8 cellular contexts compared by ENCODE assay signal in genomic region chr1:185720633-185721272, GRCh38. TPM values are rescaled to one million over a fixed set of nuclear protein-coding genes. Genes with fewer than 3 reads are reported as not detected.
DNase-seq lines count a peak whose midpoint lies in the region; ATAC-seq, FAIRE-seq and TF ChIP-seq lines count a peak whose summit lies in the region.

No MANE protein-coding gene starts in this region.

- POLR2A ChIA-PET in CD4-positive, alpha-beta memory T cell (lab: Charles Lee; ENCODE audit: partially characterized antibody): no interaction called here

- ATAC-seq in left colon (no peak), GM19035 (IDR thresholded peaks at IDR 0.05; ENCODE audit: unreplicated experiment) (no peak)
- no peak for ATAC-seq in activated T-cell treated with anti-CD3 and anti-CD28 coated beads, Interleukin-2, amount 50 U/mL, for 4 hours

- no peak overlapping the region for H3K27ac Mint-ChIP-seq in CD4-positive, alpha-beta memory T cell

- peak; percentile 48 for FAIRE-seq in GM12892 (lab: Jason Lieb, UNC)

- H3K4me1 Mint-ChIP-seq in activated T-cell treated with anti-CD3 and anti-CD28 coated beads, Interleukin-2, amount 50 U/mL, for 4 hours (ENCODE audit: low read depth): no peaks in the 10 kb centered on the region
- H3K4me1 Mint-ChIP-seq in CD4-positive, alpha-beta memory T cell: no peaks in the 10 kb centered on the region

- H3K9me3 Mint-ChIP-seq in activated T-cell treated with anti-CD3 and anti-CD28 coated beads, Interleukin-2, amount 50 U/mL, for 4 hours: no peaks in the 10 kb centered on the region
- H3K9me3 Mint-ChIP-seq in CD4-positive, alpha-beta memory T cell: peaks cover 0 to 2% (median 0%) of the 10 kb centered on the region in 8 donors

- TF ChIP-seq CTCF in epithelial cell of esophagus (IDR thresholded peaks at IDR 0.05; ENCODE audit: insufficient read depth, low read depth, low read length, missing control alignments) (peak; percentile 49), parathyroid adenoma (IDR thresholded peaks at IDR 0.05) (peak; percentile 35)

- CTCF ChIA-PET in CD4-positive, alpha-beta memory T cell (lab: Charles Lee; ENCODE audit: partially characterized antibody): interaction anchor here (1.0 to 1.2 kb wide), 3 partner anchors 13 to 124 kb away, joined by 3 to 4 read pairs (median 4); no protein-coding TSS in a partner anchor

- no peak overlapping the region for H3K4me3 Mint-ChIP-seq in activated T-cell treated with anti-CD3 and anti-CD28 coated beads, Interleukin-2, amount 50 U/mL, for 4 hours
- no peak overlapping the region for H3K4me3 Mint-ChIP-seq in CD4-positive, alpha-beta memory T cell

- H3K27ac ChIP-seq in parathyroid adenoma: no peak overlapping the region
- H3K27ac ChIP-seq in CD4-positive, alpha-beta memory T cell (ENCODE audit: low read depth, low read length): no peak overlapping the region

- no peaks in the 10 kb centered on the region for H3K36me3 Mint-ChIP-seq in activated T-cell treated with anti-CD3 and anti-CD28 coated beads, Interleukin-2, amount 50 U/mL, for 4 hours (ENCODE audit: insufficient read depth)
- no peaks in the 10 kb centered on the region for H3K36me3 Mint-ChIP-seq in CD4-positive, alpha-beta memory T cell

- TF ChIP-seq POLR2A in GM12892 (IDR thresholded peaks at IDR 0.05; ENCODE audit: low read depth, low read length): no peak

- H3K4me1 ChIP-seq in parathyroid adenoma: no peaks in the 10 kb centered on the region
- no peaks in the 10 kb centered on the region for H3K4me1 ChIP-seq in CD4-positive, alpha-beta memory T cell (ENCODE audit: insufficient read depth, low read length)

- no peaks in the 10 kb centered on the region for H3K36me3 ChIP-seq in parathyroid adenoma (ENCODE audit: control insufficient read depth, insufficient read depth, low read length)
- H3K36me3 ChIP-seq in CD4-positive, alpha-beta memory T cell (ENCODE audit: insufficient read depth, low read length): no peaks in the 10 kb centered on the region

- no peaks in the 10 kb centered on the region for H3K27me3 ChIP-seq in parathyroid adenoma (ENCODE audit: control insufficient read depth, insufficient read depth, low read length)
- no peaks in the 10 kb centered on the region for H3K27me3 ChIP-seq in CD4-positive, alpha-beta memory T cell (ENCODE audit: insufficient read depth, low read length)

- intact Hi-C loops in left colon (cut with DNase I, micrococcal nuclease): no loop called here
- intact Hi-C loops in CD4-positive, alpha-beta memory T cell (cut with micrococcal nuclease): no loop called here

- H2AFZ ChIP-seq in parathyroid adenoma: no peak overlapping the region

- no peak overlapping the region for H3K4me3 ChIP-seq in epithelial cell of esophagus (ENCODE audit: low read length)
- no peak overlapping the region for H3K4me3 ChIP-seq in parathyroid adenoma (ENCODE audit: low read depth, low read length)
- no peak overlapping the region for H3K4me3 ChIP-seq in CD4-positive, alpha-beta memory T cell (ENCODE audit: low read length in 2 of 2)

- no peak overlapping the region for H3K4me2 ChIP-seq in parathyroid adenoma (ENCODE audit: low read length)

- H3K27me3 Mint-ChIP-seq in activated T-cell treated with anti-CD3 and anti-CD28 coated beads, Interleukin-2, amount 50 U/mL, for 4 hours (ENCODE audit: low read depth): peaks cover 12% of the 10 kb centered on the region
- peaks cover 1 to 6% of the 10 kb centered on the region in 2 donors for H3K27me3 Mint-ChIP-seq in CD4-positive, alpha-beta memory T cell

- H3K9me3 ChIP-seq in parathyroid adenoma (ENCODE audit: control insufficient read depth, low read length): no peaks in the 10 kb centered on the region
- no peaks in the 10 kb centered on the region for H3K9me3 ChIP-seq in CD4-positive, alpha-beta memory T cell (ENCODE audit: control insufficient read depth in 1 of 2, low read length in 2 of 2)

- no peak overlapping the region for H3K9ac ChIP-seq in parathyroid adenoma

- no peak for DNase-seq in GM12892 (ENCODE audit: insufficient read length)
- peak; percentile 39 to 69 for DNase-seq in NCI-H526 (lab: John Stamatoyannopoulos, UW)
- peak; percentile 56 for DNase-seq in epithelial cell of esophagus (ENCODE audit: low read depth)
- no peak for DNase-seq in left colon
- DNase-seq in activated T-cell treated with anti-CD3 and anti-CD28 coated beads, Interleukin-2, amount 50 U/mL, for 4 hours: no peak
- DNase-seq in CD4-positive, alpha-beta memory T cell: no peak

- no peaks in the 10 kb centered on the region for H3K79me2 ChIP-seq in parathyroid adenoma

RNA-seq across cellular contexts. Expression of gene HMCN1, which starts 13.4 kb away (rescaled TPM):
- polyA plus RNA-seq in GM12892 (2012; ENCODE audit: missing spikeins): 0.15 TPM
- total RNA-seq in left colon: 1 to 10 TPM; 1.7 to 3.9 TPM
- under 1 TPM; under 0.01 to 0.03 (median 0.03) TPM for total RNA-seq in activated T-cell treated with anti-CD3 and anti-CD28 coated beads, Interleukin-2, amount 50 U/mL, for 4 hours
- total RNA-seq in CD4-positive, alpha-beta memory T cell: under 1 TPM; 0.19 to 0.29 TPM
- not detected for polyA plus RNA-seq in CD4-positive, alpha-beta memory T cell

Comparison
In these comparisons a context has a peak if more than half of its experiments do, and no peak if none do; other contexts are left out.
1. DNase-seq: peak in NCI-H526 (2 of 2) and epithelial cell of esophagus (single experiment); none in GM12892 (single experiment), left colon (0 of 2), activated T-cell treated with anti-CD3 and anti-CD28 coated beads, Interleukin-2, amount 50 U/mL, for 4 hours (single experiment) and CD4-positive, alpha-beta memory T cell (0 of 5).